8 cellular contexts compared by ENCODE assay signal in genomic region chr5:96962540-96962991, GRCh38. TPM values are rescaled to one million over a fixed set of nuclear protein-coding genes. Genes with fewer than 3 reads are reported as not detected.
DNase-seq lines count a peak whose midpoint lies in the region; ATAC-seq lines count a peak whose summit lies in the region.

No MANE protein-coding gene starts in this region.

- POLR2A ChIA-PET in activated naive CD8-positive, alpha-beta T cell treated with anti-CD3 and anti-CD28 coated beads, Interleukin-2, amount 10 ng/mL, durations not matched to agents 7 days and 5 days (lab: Charles Lee) = interaction anchor here (0.9 to 3.6 kb wide), 8 partner anchors 9 to 154 kb away, joined by 3 to 52 read pairs (median 5); partner anchors contain the start of genes ERAP1 and LNPEP
- POLR2A ChIA-PET in naive thymus-derived CD8-positive, alpha-beta T cell (lab: Charles Lee) = interaction anchor here (0.7 to 2.9 kb wide), 11 partner anchors 9 to 201 kb away, joined by 3 to 30 read pairs (median 3); partner anchors contain the start of gene LNPEP

- peak overlapping the region; percentile 3 for H2AFZ ChIP-seq in Karpas-422 (ENCODE audit: low read length)

- no peaks in the 10 kb centered on the region for H3K9me3 Mint-ChIP-seq in CD4-positive, CD25-positive, alpha-beta regulatory T cell
- peaks cover 3% of the 10 kb centered on the region for H3K9me3 Mint-ChIP-seq in activated naive CD8-positive, alpha-beta T cell treated with anti-CD3 and anti-CD28 coated beads, Interleukin-2, amount 10 ng/mL, durations not matched to agents 7 days and 5 days
- H3K9me3 Mint-ChIP-seq in naive thymus-derived CD8-positive, alpha-beta T cell = no peaks in the 10 kb centered on the region

- H3K27ac Mint-ChIP-seq in CD4-positive, CD25-positive, alpha-beta regulatory T cell = peak overlapping the region; percentile 88 to 98 (median 94)
- H3K27ac Mint-ChIP-seq in activated naive CD8-positive, alpha-beta T cell treated with anti-CD3 and anti-CD28 coated beads, Interleukin-2, amount 10 ng/mL, durations not matched to agents 7 days and 5 days = peak overlapping the region; percentile 93
- peak overlapping the region; percentile 89 to 98 (median 94) for H3K27ac Mint-ChIP-seq in naive thymus-derived CD8-positive, alpha-beta T cell

- H3K4me1 ChIP-seq in CD4-positive, CD25-positive, alpha-beta regulatory T cell (ENCODE audit: control insufficient read depth, insufficient read depth, low read length, poor library complexity, severe bottlenecking) = peaks cover 83% of the 10 kb centered on the region
- peaks cover 52% of the 10 kb centered on the region for H3K4me1 ChIP-seq in Karpas-422 (ENCODE audit: low read length)

- peak overlapping the region; percentile 23 for H3K9ac ChIP-seq in Karpas-422 (ENCODE audit: low read length)

- DNase-seq in CD4-positive, CD25-positive, alpha-beta regulatory T cell = peak in 2 of 3 donors; percentile 36 to 43
- DNase-seq in Karpas-422 (no peak), superior temporal gyrus (ENCODE audit: extremely low spot score) (no peak)
- DNase-seq in activated naive CD8-positive, alpha-beta T cell treated with anti-CD3 and anti-CD28 coated beads, Interleukin-2, amount 10 ng/mL, durations not matched to agents 7 days and 5 days = no peak
- DNase-seq in naive thymus-derived CD8-positive, alpha-beta T cell = peak in 6 of 10 donors; percentile 11 to 66 (median 48)
- no peak for DNase-seq in activated CD8-positive, alpha-beta memory T cell treated with anti-CD3 and anti-CD28 coated beads, Interleukin-2, amount 50 U/mL, for 4 hours

- peaks cover 93% of the 10 kb centered on the region for H3K79me2 ChIP-seq in Karpas-422 (ENCODE audit: low read length)

- H3K4me3 ChIP-seq in CD4-positive, CD25-positive, alpha-beta regulatory T cell (ENCODE audit: low read depth, low read length) = peak overlapping the region; percentile 72
- peak overlapping the region; percentile 5; the same call in 1 of the 2 replicates for H3K4me3 ChIP-seq in Karpas-422 (ENCODE audit: low read length)

- H3K27me3 ChIP-seq in CD4-positive, CD25-positive, alpha-beta regulatory T cell (ENCODE audit: control insufficient read depth, insufficient read depth, low read length) = no peaks in the 10 kb centered on the region
- H3K27me3 ChIP-seq in Karpas-422 (ENCODE audit: low read length) = no peaks in the 10 kb centered on the region

- H3K4me1 Mint-ChIP-seq in CD4-positive, CD25-positive, alpha-beta regulatory T cell = peaks cover 50 to 91% (median 68%) of the 10 kb centered on the region in 4 donors
- peaks cover 65% of the 10 kb centered on the region for H3K4me1 Mint-ChIP-seq in activated naive CD8-positive, alpha-beta T cell treated with anti-CD3 and anti-CD28 coated beads, Interleukin-2, amount 10 ng/mL, durations not matched to agents 7 days and 5 days
- peaks cover 28 to 90% (median 69%) of the 10 kb centered on the region in 4 donors for H3K4me1 Mint-ChIP-seq in naive thymus-derived CD8-positive, alpha-beta T cell

- H3K4me2 ChIP-seq in Karpas-422 (ENCODE audit: low read depth, low read length, poor library complexity, severe bottlenecking) = peak overlapping the region; percentile 50

- H4K20me1 ChIP-seq in Karpas-422 (ENCODE audit: insufficient read depth, low read depth, low read length) = no peaks in the 10 kb centered on the region

- H3K4me3 Mint-ChIP-seq in CD4-positive, CD25-positive, alpha-beta regulatory T cell = peak overlapping the region; percentile 70 to 91 (median 78)
- H3K4me3 Mint-ChIP-seq in activated naive CD8-positive, alpha-beta T cell treated with anti-CD3 and anti-CD28 coated beads, Interleukin-2, amount 10 ng/mL, durations not matched to agents 7 days and 5 days = peak overlapping the region; percentile 83
- peak overlapping the region; percentile 66 to 89 (median 81) for H3K4me3 Mint-ChIP-seq in naive thymus-derived CD8-positive, alpha-beta T cell

- H3K27me3 Mint-ChIP-seq in CD4-positive, CD25-positive, alpha-beta regulatory T cell = no peaks in the 10 kb centered on the region
- H3K27me3 Mint-ChIP-seq in activated naive CD8-positive, alpha-beta T cell treated with anti-CD3 and anti-CD28 coated beads, Interleukin-2, amount 10 ng/mL, durations not matched to agents 7 days and 5 days = no peaks in the 10 kb centered on the region
- H3K27me3 Mint-ChIP-seq in naive thymus-derived CD8-positive, alpha-beta T cell = no peaks in the 10 kb centered on the region

- H3K9me3 ChIP-seq in CD4-positive, CD25-positive, alpha-beta regulatory T cell (ENCODE audit: control insufficient read depth in 2 of 2, low read length in 2 of 2) = no peaks in the 10 kb centered on the region
- no peaks in the 10 kb centered on the region for H3K9me3 ChIP-seq in Karpas-422 (ENCODE audit: low read length)

- peaks cover 9% of the 10 kb centered on the region for H3K36me3 ChIP-seq in CD4-positive, CD25-positive, alpha-beta regulatory T cell (ENCODE audit: control insufficient read depth, insufficient read depth, low read length)
- H3K36me3 ChIP-seq in Karpas-422 (ENCODE audit: insufficient read depth, low read length) = no peaks in the 10 kb centered on the region; the same call in 1 of the 2 replicates

- peak overlapping the region; percentile 67 for H3K27ac ChIP-seq in CD4-positive, CD25-positive, alpha-beta regulatory T cell (ENCODE audit: insufficient read depth, low read length, poor library complexity, severe bottlenecking)
- H3K27ac ChIP-seq in Karpas-422 (ENCODE audit: low read length) = peak overlapping the region; percentile 77

- peaks cover 9% of the 10 kb centered on the region for H3K36me3 Mint-ChIP-seq in CD4-positive, CD25-positive, alpha-beta regulatory T cell
- H3K36me3 Mint-ChIP-seq in activated naive CD8-positive, alpha-beta T cell treated with anti-CD3 and anti-CD28 coated beads, Interleukin-2, amount 10 ng/mL, durations not matched to agents 7 days and 5 days = peaks cover 35% of the 10 kb centered on the region
- H3K36me3 Mint-ChIP-seq in naive thymus-derived CD8-positive, alpha-beta T cell = peaks cover 0 to 14% (median 10%) of the 10 kb centered on the region in 3 donors

- H3K9me2 ChIP-seq in Karpas-422 (replicated peaks; ENCODE audit: insufficient read depth, low read length) = no peaks in the 10 kb centered on the region

- no peak for ATAC-seq in CD4-positive, CD25-positive, alpha-beta regulatory T cell (ENCODE audit: low read depth in 2 of 2)
- ATAC-seq in activated naive CD8-positive, alpha-beta T cell treated with anti-CD3 and anti-CD28 coated beads, Interleukin-2, amount 10 ng/mL, durations not matched to agents 7 days and 5 days (ENCODE audit: low read depth) = peak; percentile 47
- peak; percentile 55 to 78 for ATAC-seq in naive thymus-derived CD8-positive, alpha-beta T cell
- no peak for ATAC-seq in HG02884 (IDR thresholded peaks at IDR 0.05; ENCODE audit: unreplicated experiment)
- ATAC-seq in GM21360 (IDR thresholded peaks at IDR 0.05; ENCODE audit: unreplicated experiment) = no peak

RNA-seq across cellular contexts. Expression of gene LNPEP, which starts 26.7 kb away (rescaled TPM):
- total RNA-seq in CD4-positive, CD25-positive, alpha-beta regulatory T cell = 95.7 TPM
- 10 to 100 TPM; 39.6 to 45.4 (median 42.6) TPM for polyA plus RNA-seq in CD4-positive, CD25-positive, alpha-beta regulatory T cell
- 38.2 and 92.3 TPM in 2 replicates for total RNA-seq in Karpas-422 (2014; rRNA removed; shearing (Covaris generic); ENCODE audit: low replicate concordance)
- 100 to 1,000 TPM; 100 to 106 TPM for total RNA-seq in activated naive CD8-positive, alpha-beta T cell treated with anti-CD3 and anti-CD28 coated beads, Interleukin-2, amount 10 ng/mL, durations not matched to agents 7 days and 5 days
- total RNA-seq in naive thymus-derived CD8-positive, alpha-beta T cell = 100 to 1,000 TPM; 105 to 107 TPM
- 10 to 100 TPM; 50.9 to 61.7 (median 52.4) TPM for polyA plus RNA-seq in naive thymus-derived CD8-positive, alpha-beta T cell

Comparison
In these comparisons a context has a peak if more than half of its experiments do, and no peak if none do; other contexts are left out.
1. ATAC-seq: peak in activated naive CD8-positive, alpha-beta T cell treated with anti-CD3 and anti-CD28 coated beads, Interleukin-2, amount 10 ng/mL, durations not matched to agents 7 days and 5 days (single experiment) and naive thymus-derived CD8-positive, alpha-beta T cell (2 of 2); none in CD4-positive, CD25-positive, alpha-beta regulatory T cell (0 of 2), HG02884 (single experiment) and GM21360 (single experiment).
2. DNase-seq: peak in CD4-positive, CD25-positive, alpha-beta regulatory T cell (2 of 3) and naive thymus-derived CD8-positive, alpha-beta T cell (6 of 10); none in Karpas-422 (single experiment), activated naive CD8-positive, alpha-beta T cell treated with anti-CD3 and anti-CD28 coated beads, Interleukin-2, amount 10 ng/mL, durations not matched to agents 7 days and 5 days (single experiment), superior temporal gyrus (single experiment) and activated CD8-positive, alpha-beta memory T cell treated with anti-CD3 and anti-CD28 coated beads, Interleukin-2, amount 50 U/mL, for 4 hours (single experiment).
3. Peak in every context shown above with its lines, with median percentiles within 50 percentile points of each other: H3K27ac Mint-ChIP-seq and H3K4me3 Mint-ChIP-seq.